Comparison of ENCODE assay signal across 1 cellular context in the genomic region with DNA sequence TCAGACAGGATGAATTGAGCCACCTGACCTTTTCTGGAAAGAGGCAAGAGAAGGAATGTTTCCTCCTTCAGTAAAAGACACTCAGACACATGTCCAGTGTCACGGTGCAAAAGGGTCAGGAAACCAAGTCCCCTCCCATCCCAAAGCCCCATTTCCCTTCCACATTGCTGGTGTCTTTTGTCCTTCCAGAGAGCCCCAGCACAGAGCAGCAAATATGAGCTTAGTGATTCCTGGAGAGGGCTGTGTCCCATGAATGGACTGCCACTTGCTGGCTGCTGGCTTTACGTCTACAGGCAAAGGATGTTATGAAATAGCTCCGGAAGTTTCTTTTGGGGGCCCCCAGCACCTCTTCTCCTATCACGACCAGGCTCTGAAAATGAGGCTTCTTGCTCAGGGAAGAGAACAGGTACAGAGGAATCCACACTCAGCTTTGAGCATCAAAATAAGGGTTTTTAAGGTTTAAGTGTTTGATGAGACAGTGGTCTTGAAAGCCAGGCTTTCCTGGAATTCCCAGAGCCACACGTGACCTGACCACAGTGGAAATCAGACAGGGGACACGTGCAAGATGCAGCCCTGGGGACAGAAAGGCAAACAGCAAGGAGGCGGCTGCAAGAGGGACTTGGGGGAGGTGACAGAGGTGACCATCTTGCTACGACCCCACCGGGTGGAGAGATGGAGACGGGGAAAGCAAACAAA.
TF ChIP-seq lines count a peak whose summit lies in the region.

No MANE protein-coding gene starts in this region.

TF ChIP-seq in GM23338, 12 proteins besides CTCF, POLR2A, EP300 and RAD21 (continued from another document):
- TF ChIP-seq, protein P1, sequence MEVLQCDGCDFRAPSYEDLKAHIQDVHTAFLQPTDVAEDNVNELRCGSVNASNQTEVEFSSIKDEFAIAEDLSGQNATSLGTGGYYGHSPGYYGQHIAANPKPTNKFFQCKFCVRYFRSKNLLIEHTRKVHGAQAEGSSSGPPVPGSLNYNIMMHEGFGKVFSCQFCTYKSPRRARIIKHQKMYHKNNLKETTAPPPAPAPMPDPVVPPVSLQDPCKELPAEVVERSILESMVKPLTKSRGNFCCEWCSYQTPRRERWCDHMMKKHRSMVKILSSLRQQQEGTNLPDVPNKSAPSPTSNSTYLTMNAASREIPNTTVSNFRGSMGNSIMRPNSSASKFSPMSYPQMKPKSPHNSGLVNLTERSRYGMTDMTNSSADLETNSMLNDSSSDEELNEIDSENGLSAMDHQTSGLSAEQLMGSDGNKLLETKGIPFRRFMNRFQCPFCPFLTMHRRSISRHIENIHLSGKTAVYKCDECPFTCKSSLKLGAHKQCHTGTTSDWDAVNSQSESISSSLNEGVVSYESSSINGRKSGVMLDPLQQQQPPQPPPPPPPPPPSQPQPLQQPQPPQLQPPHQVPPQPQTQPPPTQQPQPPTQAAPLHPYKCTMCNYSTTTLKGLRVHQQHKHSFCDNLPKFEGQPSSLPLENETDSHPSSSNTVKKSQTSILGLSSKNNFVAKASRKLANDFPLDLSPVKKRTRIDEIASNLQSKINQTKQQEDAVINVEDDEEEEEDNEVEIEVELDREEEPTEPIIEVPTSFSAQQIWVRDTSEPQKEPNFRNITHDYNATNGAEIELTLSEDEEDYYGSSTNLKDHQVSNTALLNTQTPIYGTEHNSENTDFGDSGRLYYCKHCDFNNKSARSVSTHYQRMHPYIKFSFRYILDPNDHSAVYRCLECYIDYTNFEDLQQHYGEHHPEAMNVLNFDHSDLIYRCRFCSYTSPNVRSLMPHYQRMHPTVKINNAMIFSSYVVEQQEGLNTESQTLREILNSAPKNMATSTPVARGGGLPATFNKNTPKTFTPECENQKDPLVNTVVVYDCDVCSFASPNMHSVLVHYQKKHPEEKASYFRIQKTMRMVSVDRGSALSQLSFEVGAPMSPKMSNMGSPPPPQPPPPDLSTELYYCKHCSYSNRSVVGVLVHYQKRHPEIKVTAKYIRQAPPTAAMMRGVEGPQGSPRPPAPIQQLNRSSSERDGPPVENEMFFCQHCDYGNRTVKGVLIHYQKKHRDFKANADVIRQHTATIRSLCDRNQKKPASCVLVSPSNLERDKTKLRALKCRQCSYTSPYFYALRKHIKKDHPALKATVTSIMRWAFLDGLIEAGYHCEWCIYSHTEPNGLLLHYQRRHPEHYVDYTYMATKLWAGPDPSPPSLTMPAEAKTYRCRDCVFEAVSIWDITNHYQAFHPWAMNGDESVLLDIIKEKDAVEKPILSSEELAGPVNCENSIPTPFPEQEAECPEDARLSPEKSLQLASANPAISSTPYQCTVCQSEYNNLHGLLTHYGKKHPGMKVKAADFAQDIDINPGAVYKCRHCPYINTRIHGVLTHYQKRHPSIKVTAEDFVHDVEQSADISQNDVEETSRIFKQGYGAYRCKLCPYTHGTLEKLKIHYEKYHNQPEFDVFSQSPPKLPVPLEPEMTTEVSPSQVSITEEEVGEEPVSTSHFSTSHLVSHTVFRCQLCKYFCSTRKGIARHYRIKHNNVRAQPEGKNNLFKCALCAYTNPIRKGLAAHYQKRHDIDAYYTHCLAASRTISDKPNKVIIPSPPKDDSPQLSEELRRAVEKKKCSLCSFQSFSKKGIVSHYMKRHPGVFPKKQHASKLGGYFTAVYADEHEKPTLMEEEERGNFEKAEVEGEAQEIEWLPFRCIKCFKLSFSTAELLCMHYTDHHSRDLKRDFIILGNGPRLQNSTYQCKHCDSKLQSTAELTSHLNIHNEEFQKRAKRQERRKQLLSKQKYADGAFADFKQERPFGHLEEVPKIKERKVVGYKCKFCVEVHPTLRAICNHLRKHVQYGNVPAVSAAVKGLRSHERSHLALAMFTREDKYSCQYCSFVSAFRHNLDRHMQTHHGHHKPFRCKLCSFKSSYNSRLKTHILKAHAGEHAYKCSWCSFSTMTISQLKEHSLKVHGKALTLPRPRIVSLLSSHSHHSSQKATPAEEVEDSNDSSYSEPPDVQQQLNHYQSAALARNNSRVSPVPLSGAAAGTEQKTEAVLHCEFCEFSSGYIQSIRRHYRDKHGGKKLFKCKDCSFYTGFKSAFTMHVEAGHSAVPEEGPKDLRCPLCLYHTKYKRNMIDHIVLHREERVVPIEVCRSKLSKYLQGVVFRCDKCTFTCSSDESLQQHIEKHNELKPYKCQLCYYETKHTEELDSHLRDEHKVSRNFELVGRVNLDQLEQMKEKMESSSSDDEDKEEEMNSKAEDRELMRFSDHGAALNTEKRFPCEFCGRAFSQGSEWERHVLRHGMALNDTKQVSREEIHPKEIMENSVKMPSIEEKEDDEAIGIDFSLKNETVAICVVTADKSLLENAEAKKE (CRISPR knock-in tag; IDR thresholded peaks at IDR 0.05) = no peak
- TF ChIP-seq, protein P2, sequence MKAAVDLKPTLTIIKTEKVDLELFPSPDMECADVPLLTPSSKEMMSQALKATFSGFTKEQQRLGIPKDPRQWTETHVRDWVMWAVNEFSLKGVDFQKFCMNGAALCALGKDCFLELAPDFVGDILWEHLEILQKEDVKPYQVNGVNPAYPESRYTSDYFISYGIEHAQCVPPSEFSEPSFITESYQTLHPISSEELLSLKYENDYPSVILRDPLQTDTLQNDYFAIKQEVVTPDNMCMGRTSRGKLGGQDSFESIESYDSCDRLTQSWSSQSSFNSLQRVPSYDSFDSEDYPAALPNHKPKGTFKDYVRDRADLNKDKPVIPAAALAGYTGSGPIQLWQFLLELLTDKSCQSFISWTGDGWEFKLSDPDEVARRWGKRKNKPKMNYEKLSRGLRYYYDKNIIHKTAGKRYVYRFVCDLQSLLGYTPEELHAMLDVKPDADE (IDR thresholded peaks at IDR 0.05) = no peak
- no peak for TF ChIP-seq JUNB (IDR thresholded peaks at IDR 0.05; ENCODE audit: unreplicated experiment)
- no peak for TF ChIP-seq EZH2 (IDR thresholded peaks at IDR 0.05; ENCODE audit: low read depth, unreplicated experiment)
